1 cellular context compared by ENCODE assay signal in genomic region chr17:45432405-45433113, GRCh38.
TF ChIP-seq lines count a peak whose summit lies in the region.

TSS of gene ARHGAP27 (minus strand) at chr17:45432870. CDS start at chr17:45430279, 2,591 bp downstream.

TF ChIP-seq in IMR-90, 13 proteins besides CTCF, POLR2A, EP300 and RAD21 (continued from another document):
- no peak for TF ChIP-seq ELK1 (IDR thresholded peaks at IDR 0.05; ENCODE audit: borderline replicate concordance, low read depth, low read length)
- no peak for TF ChIP-seq SMC3 (IDR thresholded peaks at IDR 0.05; ENCODE audit: low read depth, low read length)
- no peak for TF ChIP-seq CEBPB (IDR thresholded peaks at IDR 0.05; ENCODE audit: low read depth, low read length)
- TF ChIP-seq NFE2L2 (IDR thresholded peaks at IDR 0.05; ENCODE audit: low read depth, low read length), result no peak
- TF ChIP-seq RFX5 (IDR thresholded peaks at IDR 0.05; ENCODE audit: low read depth, low read length), result no peak
- no peak for TF ChIP-seq BHLHE40 (IDR thresholded peaks at IDR 0.05; ENCODE audit: low read depth, low read length)
- TF ChIP-seq MAZ (IDR thresholded peaks at IDR 0.05; ENCODE audit: borderline replicate concordance, low read depth, low read length), result no peak
